ENCODE assay signal across 11 cellular contexts in the genomic region with DNA sequence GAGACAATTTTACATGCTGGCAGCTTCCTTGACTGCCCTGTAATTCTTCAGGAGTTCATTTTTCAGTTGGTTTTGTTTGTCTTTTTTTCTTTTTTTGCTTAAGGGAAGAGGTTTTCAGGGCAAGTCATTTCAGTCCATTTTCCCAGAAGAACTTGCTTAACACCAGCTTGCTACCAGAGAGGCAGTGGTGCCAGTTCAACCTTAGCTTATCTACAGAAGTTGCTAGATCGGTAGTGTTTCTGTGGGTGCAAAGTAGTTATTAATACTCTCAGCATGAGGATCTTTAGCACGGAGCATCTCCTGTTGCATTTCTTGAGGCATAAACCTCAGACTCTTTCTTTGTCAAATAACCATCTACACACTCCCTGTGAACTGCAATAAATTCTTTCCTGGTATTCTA. TPM values are rescaled to one million over a fixed set of nuclear protein-coding genes. Genes with fewer than 3 reads are reported as not detected.
DNase-seq lines count a peak whose midpoint lies in the region; ATAC-seq and TF ChIP-seq lines count a peak whose summit lies in the region.
"Had no signal": no experiment of that assay in that cellular context is flagged by ENCODE, and none has a peak within 500 bp of the region (broad histone marks: within the 10 kb centered on the region; RNA-seq: fewer than 3 reads in every experiment).

No MANE protein-coding gene starts in this region.

- intact Hi-C loops in left ventricle myocardium inferior (cut with micrococcal nuclease) = no loop called here
- intact Hi-C loops in Right ventricle myocardium superior (cut with DNase I) = loop anchor here (5.0 kb wide), 1 partner anchor 309 kb away; no protein-coding TSS in a partner anchor
- intact Hi-C loops in activated T-helper 2 cell treated with anti-CD3 and anti-CD28 coated beads, Interferon-gamma antibody, Interleukin-2, Interleukin-4, amounts not matched to agents 10 μg/mL and 5 μg/mL and 100 μg/mL, durations not matched to agents 14 hours and 24 hours and 36 hours (cut with micrococcal nuclease) = no loop called here

- H3K27ac Mint-ChIP-seq in activated T-helper 2 cell treated with anti-CD3 and anti-CD28 coated beads, Interferon-gamma antibody, Interleukin-2, Interleukin-4, amounts not matched to agents 10 μg/mL and 5 μg/mL and 100 μg/mL, durations not matched to agents 14 hours and 24 hours and 36 hours = peak overlapping the region; percentile 30

- H3K4me3 ChIP-seq in left ventricle myocardium inferior = peak overlapping the region; percentile 86
- peak overlapping the region; percentile 74 for H3K4me3 ChIP-seq in urinary bladder (ENCODE audit: low read depth, low read length)
- peak overlapping the region in 2 of 4 donors; percentile 68 to 84 for H3K4me3 ChIP-seq in tibial nerve

- WGBS in urinary bladder = 70% methylated on average over 2 of the region's 2 CpGs
- WGBS in tibial nerve, 2 donors = 73 to 85% methylated on average over 2 of the region's 2 CpGs

- peaks cover 29% of the 10 kb centered on the region for H3K9me3 Mint-ChIP-seq in activated T-helper 2 cell treated with anti-CD3 and anti-CD28 coated beads, Interferon-gamma antibody, Interleukin-2, Interleukin-4, amounts not matched to agents 10 μg/mL and 5 μg/mL and 100 μg/mL, durations not matched to agents 14 hours and 24 hours and 36 hours

- no peak for ATAC-seq in Right ventricle myocardium superior (ENCODE audit: poor library complexity)

- H3K4me1 Mint-ChIP-seq in activated T-helper 2 cell treated with anti-CD3 and anti-CD28 coated beads, Interferon-gamma antibody, Interleukin-2, Interleukin-4, amounts not matched to agents 10 μg/mL and 5 μg/mL and 100 μg/mL, durations not matched to agents 14 hours and 24 hours and 36 hours (ENCODE audit: low read depth) = peaks cover 34% of the 10 kb centered on the region

- H3K4me3 Mint-ChIP-seq in activated T-helper 2 cell treated with anti-CD3 and anti-CD28 coated beads, Interferon-gamma antibody, Interleukin-2, Interleukin-4, amounts not matched to agents 10 μg/mL and 5 μg/mL and 100 μg/mL, durations not matched to agents 14 hours and 24 hours and 36 hours (ENCODE audit: low read depth) = peak overlapping the region; percentile 89

- H3K9me3 ChIP-seq in left ventricle myocardium inferior (replicated peaks) = peaks cover 13% of the 10 kb centered on the region
- no peaks in the 10 kb centered on the region for H3K9me3 ChIP-seq in tibial nerve
- H3K9me3 ChIP-seq: prostate gland had no signal

- H3K4me1 ChIP-seq in left ventricle myocardium inferior (peaks cover 18% of the 10 kb centered on the region), urinary bladder (ENCODE audit: insufficient read depth) (no peaks in the 10 kb centered on the region), tibial nerve (peaks cover 0 to 11% (median 5%) of the 10 kb centered on the region in 4 donors)
- H3K4me1 ChIP-seq: prostate gland had no signal

- H3K27ac ChIP-seq in left ventricle myocardium inferior (replicated peaks) = no peak overlapping the region
- H3K27ac ChIP-seq in urinary bladder (ENCODE audit: low read depth) = no peak overlapping the region
- H3K27ac ChIP-seq in tibial nerve = no peak overlapping the region

- TF ChIP-seq CTCF in left ventricle myocardium inferior (IDR thresholded peaks at IDR 0.05; ENCODE audit: borderline replicate concordance) = no peak
- TF ChIP-seq CTCF in tibial nerve (IDR thresholded peaks at IDR 0.05) = no peak

- no peaks in the 10 kb centered on the region for H3K27me3 Mint-ChIP-seq in activated T-helper 2 cell treated with anti-CD3 and anti-CD28 coated beads, Interferon-gamma antibody, Interleukin-2, Interleukin-4, amounts not matched to agents 10 μg/mL and 5 μg/mL and 100 μg/mL, durations not matched to agents 14 hours and 24 hours and 36 hours (ENCODE audit: low read depth)

- H3K36me3 Mint-ChIP-seq in activated T-helper 2 cell treated with anti-CD3 and anti-CD28 coated beads, Interferon-gamma antibody, Interleukin-2, Interleukin-4, amounts not matched to agents 10 μg/mL and 5 μg/mL and 100 μg/mL, durations not matched to agents 14 hours and 24 hours and 36 hours (ENCODE audit: low read depth) = peaks cover 12% of the 10 kb centered on the region

- no peak for TF ChIP-seq POLR2A in tibial nerve (IDR thresholded peaks at IDR 0.05)

- H3K36me3 ChIP-seq in left ventricle myocardium inferior (no peaks in the 10 kb centered on the region), urinary bladder (ENCODE audit: insufficient read depth) (no peaks in the 10 kb centered on the region), tibial nerve (no peaks in the 10 kb centered on the region)
- H3K36me3 ChIP-seq: prostate gland had no signal

- no peak for TF ChIP-seq EP300 in tibial nerve (IDR thresholded peaks at IDR 0.05)

- no peak for DNase-seq in left ventricle myocardium inferior
- DNase-seq in Right ventricle myocardium superior = no peak
- no peak for DNase-seq in activated T-helper 2 cell treated with anti-CD3 and anti-CD28 coated beads, Interferon-gamma antibody, Interleukin-2, Interleukin-4, amounts not matched to agents 10 μg/mL and 5 μg/mL and 100 μg/mL, durations not matched to agents 14 hours and 24 hours and 36 hours (ENCODE audit: low spot score)
- peak; percentile 1 for DNase-seq in left kidney (ENCODE audit: low read depth, low spot score)
- DNase-seq in tibial nerve (ENCODE audit: low spot score in 2 of 2) = no peak
- DNase-seq in NCI-H526 treated with DMSO at 0.1 percent for 48 hours (lab: John Stamatoyannopoulos, UW) = no peak
- DNase-seq in AG08396 (ENCODE audit: low spot score) = no peak
- DNase-seq: NCI-H1436, RPMI8226 had no signal

- no peaks in the 10 kb centered on the region for H3K27me3 ChIP-seq in left ventricle myocardium inferior (ENCODE audit: low read depth)
- H3K27me3 ChIP-seq in tibial nerve = no peaks in the 10 kb centered on the region

RNA-seq across cellular contexts. Expression of a gene that starts 1.1 kb away (rescaled TPM):
- total RNA-seq in left ventricle myocardium inferior = 2.7 TPM
- total RNA-seq in Right ventricle myocardium superior = 1.1 TPM
- 10.0 and 11.5 TPM in 2 replicates for total RNA-seq in activated T-helper 2 cell treated with anti-CD3 and anti-CD28 coated beads, Interferon-gamma antibody, Interleukin-2, Interleukin-4, amounts not matched to agents 10 μg/mL and 5 μg/mL and 100 μg/mL, durations not matched to agents 14 hours and 24 hours and 36 hours
- 30.0 TPM for total RNA-seq in urinary bladder
- polyA plus RNA-seq in urinary bladder = 3.7 TPM
- total RNA-seq in tibial nerve = 10 to 100 TPM in 2 of 4 donors, 1 to 10 TPM in 2; 5.1 to 33.5 (median 17.5) TPM
